8 cellular contexts compared by ENCODE assay signal in the genomic region with DNA sequence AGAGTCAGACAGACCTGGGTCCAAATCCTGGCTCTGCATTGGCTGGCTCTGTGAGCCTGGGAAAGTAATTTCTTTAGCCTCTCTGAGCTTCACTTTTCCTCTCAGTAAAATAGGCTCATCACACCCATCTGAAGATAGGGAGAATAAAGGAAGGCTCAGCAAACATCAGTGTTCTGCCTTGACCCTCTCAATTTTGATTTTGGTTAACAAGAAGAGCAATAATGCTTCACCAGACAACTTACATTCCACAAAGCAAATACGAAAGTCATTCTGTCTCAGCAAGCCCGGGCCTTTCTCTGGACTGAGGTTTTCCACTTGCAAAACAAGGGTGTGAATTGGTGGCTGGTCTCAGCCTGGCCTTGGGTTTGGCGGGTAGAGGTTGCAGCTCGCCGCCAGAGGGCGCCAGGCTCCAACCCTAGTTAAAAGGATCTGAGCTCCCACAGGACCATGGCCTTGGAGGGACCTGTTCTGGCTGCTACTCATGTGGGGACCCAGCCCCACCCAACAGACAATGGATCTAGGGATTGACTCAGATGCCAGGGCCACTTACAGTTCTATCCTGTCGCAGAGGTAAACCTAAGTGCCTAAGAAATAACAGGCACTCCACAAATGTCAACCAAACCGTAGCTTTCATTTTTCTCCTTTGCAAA. TPM values are rescaled to one million over a fixed set of nuclear protein-coding genes. Genes with fewer than 3 reads are reported as not detected.
DNase-seq lines count a peak whose midpoint lies in the region; ATAC-seq and TF ChIP-seq lines count a peak whose summit lies in the region.

No MANE protein-coding gene starts in this region.

- H3K27me3 ChIP-seq in MG63, result no peaks in the 10 kb centered on the region
- peaks cover 2% of the 10 kb centered on the region for H3K27me3 ChIP-seq in osteoblast (ENCODE audit: insufficient read depth, low read length)
- no peaks in the 10 kb centered on the region for H3K27me3 ChIP-seq in thoracic aorta (replicated peaks; ENCODE audit: insufficient read depth)

- no peak overlapping the region for H2AFZ ChIP-seq in osteoblast (ENCODE audit: low read length)

- ATAC-seq in thoracic aorta (ENCODE audit: insufficient number of reproducible peaks, low FRiP score, low read depth), result peak; percentile 49
- no peak for ATAC-seq in HG02938 (IDR thresholded peaks at IDR 0.05; ENCODE audit: unreplicated experiment)

- H4K20me1 ChIP-seq in osteoblast (ENCODE audit: insufficient read depth, low read length), result no peaks in the 10 kb centered on the region

- no peaks in the 10 kb centered on the region for H3K79me2 ChIP-seq in osteoblast (ENCODE audit: insufficient read depth, low read length)

- no peaks in the 10 kb centered on the region for H3K9me3 ChIP-seq in MG63
- no peaks in the 10 kb centered on the region for H3K9me3 ChIP-seq in osteoblast (ENCODE audit: low read depth, low read length)
- H3K9me3 ChIP-seq in thoracic aorta, result no peaks in the 10 kb centered on the region

- peaks cover 4% of the 10 kb centered on the region for H3K4me1 ChIP-seq in osteoblast (ENCODE audit: insufficient read depth, low read length)
- no peaks in the 10 kb centered on the region for H3K4me1 ChIP-seq in thoracic aorta (ENCODE audit: control insufficient read depth in 1 of 2, low read depth in 2 of 2)

- H3K4me3 ChIP-seq in MG63 (no peak overlapping the region), osteoblast (ENCODE audit: insufficient read depth, low read length) (no peak overlapping the region), thoracic aorta (no peak overlapping the region)

- DNase-seq in GM10266 (ENCODE audit: extremely low spot score) (peak; percentile 82), MG63 (peak; percentile 72), SK-MEL-5 (ENCODE audit: low read depth, low spot score) (peak; percentile 81), foreskin melanocyte (peak; percentile 56), osteoblast (ENCODE audit: insufficient read length, low spot score, missing footprints) (peak; percentile 80), thoracic aorta (ENCODE audit: low spot score) (peak; percentile 19)
- DNase-seq in activated effector memory CD4-positive, alpha-beta T cell treated with anti-CD3 and anti-CD28 coated beads, Interleukin-2, amount 50 U/mL, for 16 hours, result peak; percentile 93

- H3K4me2 ChIP-seq in osteoblast (ENCODE audit: insufficient read depth, low read length), result no peak overlapping the region

- H3K36me3 ChIP-seq in MG63 (no peaks in the 10 kb centered on the region), osteoblast (ENCODE audit: insufficient read depth, low read length) (no peaks in the 10 kb centered on the region), thoracic aorta (no peaks in the 10 kb centered on the region)

- TF ChIP-seq CTCF in GM10266 (IDR thresholded peaks at IDR 0.05; ENCODE audit: control insufficient read depth, insufficient read depth, low read depth, missing control alignments) (peak; percentile 96), osteoblast (IDR thresholded peaks at IDR 0.05; ENCODE audit: extremely low read depth, low read depth, low read length) (peak; percentile 94), thoracic aorta (IDR thresholded peaks at IDR 0.05) (peak; percentile 89)

- in situ Hi-C loops in SK-MEL-5 (cut with HindIII; ENCODE audit: low pct_unique_long_range_greater_than_20kb, low sequenced_read_pairs), result no loop called here

- H3K27ac ChIP-seq in osteoblast (ENCODE audit: low read depth, low read length), result no peak overlapping the region
- H3K27ac ChIP-seq in thoracic aorta, result no peak overlapping the region

RNA-seq across cellular contexts. Expression of gene PPY, which starts 1.6 kb away (rescaled TPM):
- not detected in 2 replicates for total RNA-seq in MG63 (2014; rRNA removed; shearing (Covaris generic); ENCODE audit: low replicate concordance)
- 1.3 TPM in 1 of 2 replicates, not detected in the other for total RNA-seq in SK-MEL-5 (2014; rRNA removed; shearing (Covaris generic))
- not detected in 2 replicates for polyA plus RNA-seq in SK-MEL-5 (2015; cell fraction: cytosol; rRNA removed)
- not detected in 2 replicates for polyA plus RNA-seq in SK-MEL-5 (2015; cell fraction: nucleus; rRNA removed)
- not detected in 2 replicates for total RNA-seq in osteoblast
- not detected for total RNA-seq in thoracic aorta

RNA-seq across cellular contexts. Expression of gene PYY, which starts 9.8 kb away (rescaled TPM):
- total RNA-seq in MG63 (2014; rRNA removed; shearing (Covaris generic); ENCODE audit: low replicate concordance), result not detected in 2 replicates
- total RNA-seq in SK-MEL-5 (2014; rRNA removed; shearing (Covaris generic)), result not detected in 2 replicates
- polyA plus RNA-seq in SK-MEL-5 (2015; cell fraction: cytosol; rRNA removed), result not detected in 2 replicates
- not detected in 2 replicates for polyA plus RNA-seq in SK-MEL-5 (2015; cell fraction: nucleus; rRNA removed)
- total RNA-seq in osteoblast, result not detected in 2 replicates
- not detected for total RNA-seq in thoracic aorta

RNA-seq across cellular contexts. Expression of gene MPP2, which starts 36.6 kb away (rescaled TPM):
- total RNA-seq in MG63 (2014; rRNA removed; shearing (Covaris generic); ENCODE audit: low replicate concordance), result 1.0 and 3.7 TPM in 2 replicates
- 1.8 TPM in 2 replicates for total RNA-seq in SK-MEL-5 (2014; rRNA removed; shearing (Covaris generic))
- polyA plus RNA-seq in SK-MEL-5 (2015; cell fraction: cytosol; rRNA removed), result 7.8 and 8.5 TPM in 2 replicates
- 4.4 and 9.1 TPM in 2 replicates for polyA plus RNA-seq in SK-MEL-5 (2015; cell fraction: nucleus; rRNA removed)
- total RNA-seq in osteoblast (0.59 and 0.72 TPM in 2 replicates), thoracic aorta (10 to 100 TPM; 10.7 to 15.0 TPM)

Comparison
In these comparisons a context has a peak if more than half of its experiments do, and no peak if none do; other contexts are left out.
1. DNase-seq: peak in every context shown above with its lines; median percentile 93 in activated effector memory CD4-positive, alpha-beta T cell treated with anti-CD3 and anti-CD28 coated beads, Interleukin-2, amount 50 U/mL, for 16 hours; 82 in GM10266; 81 in SK-MEL-5; 80 in osteoblast; 72 in MG63; 56 in foreskin melanocyte; 19 in thoracic aorta.